19 cellular contexts compared by ENCODE assay signal in the genomic region with DNA sequence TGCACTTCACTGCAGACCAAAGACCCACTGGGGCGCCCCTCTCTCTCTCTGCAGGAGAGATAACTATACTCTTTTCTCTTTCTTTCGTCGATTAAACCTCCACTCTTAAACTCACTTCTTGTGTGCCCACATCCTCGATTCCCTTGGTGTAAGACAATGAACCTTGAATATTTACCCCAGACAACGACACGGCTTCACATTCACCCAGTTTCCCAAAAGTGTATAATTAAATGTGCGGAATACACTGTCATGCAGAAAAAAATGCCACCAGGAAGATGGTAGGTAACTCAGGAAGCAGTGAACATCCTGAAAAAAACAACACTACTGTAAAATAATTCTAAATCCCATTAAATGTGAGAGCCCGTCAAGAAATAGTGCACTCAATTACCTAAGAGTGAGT.
"Had no signal": no experiment of that assay in that cellular context is flagged by ENCODE, and none has a peak within 500 bp of the region (broad histone marks: within the 10 kb centered on the region; RNA-seq: fewer than 3 reads in every experiment).

No MANE protein-coding gene starts in this region.

- H3K36me3 ChIP-seq: MG63, Peyer's patch, SJCRH30 had no signal

- FAIRE-seq: HepG2 had no signal

- DNase-seq: IMR-90, Karpas-422, KG1, MG63, NCI-H1105 treated with DMSO at 0.1 percent for 48 hours, NCI-H1417 treated with DMSO at 0.1 percent for 48 hours, NCI-H1694 treated with DMSO at 0.1 percent for 48 hours, NCI-H2227 treated with DMSO at 0.1 percent for 48 hours, NCI-H446 treated with DMSO at 0.1 percent for 48 hours, NCI-H524 treated with DMSO at 0.1 percent for 48 hours, PC-3, Peyer's patch, SHP77 treated with DMSO at 0.1 percent for 48 hours, SJCRH30, T-helper 1 cell, T-helper 17 cell had no signal

- H3K4me3 ChIP-seq: MG63, Peyer's patch, SJCRH30 had no signal

- H3K27ac ChIP-seq: Peyer's patch, SJCRH30 had no signal

- ATAC-seq: HepG2, PC-3, Right ventricle myocardium inferior, SK-N-SH treated with all-trans-retinoic acid at 6 μM for 48 hours, T-helper 17 cell had no signal

- H3K9me3 ChIP-seq: MG63, Peyer's patch, SJCRH30 had no signal

- H3K4me1 ChIP-seq: Peyer's patch, SJCRH30 had no signal

- H3K27me3 ChIP-seq: MG63, Peyer's patch had no signal
